In genomic region chr3:172938788-172939187, GRCh38 we compare ENCODE assay signal across 14 cellular contexts.
"Had no signal": no experiment of that assay in that cellular context is flagged by ENCODE, and none has a peak within 500 bp of the region (broad histone marks: within the 10 kb centered on the region; RNA-seq: fewer than 3 reads in every experiment).

No MANE protein-coding gene starts in this region.

- H3K27me3 ChIP-seq: brain microvascular endothelial cell, neutrophil, thyroid gland, vagina had no signal

- H3K4me3 ChIP-seq: thyroid gland, vagina had no signal

- H3K36me3 ChIP-seq: brain microvascular endothelial cell, neutrophil, thyroid gland, vagina had no signal

- H3K27ac ChIP-seq: brain microvascular endothelial cell, neutrophil, thyroid gland, vagina had no signal

- H3K4me1 ChIP-seq: thyroid gland, vagina had no signal

- H3K9me3 ChIP-seq: neutrophil, thyroid gland, vagina had no signal

- DNase-seq: activated CD4-positive, alpha-beta T cell treated with anti-CD3 and anti-CD28 coated beads, Interleukin-2, amount 50 U/mL, for 1 hour; activated CD4-positive, CD25-positive, alpha-beta regulatory T cell; activated naive CD8-positive, alpha-beta T cell treated with anti-CD3 and anti-CD28 coated beads for 36 hours; amygdala; brain microvascular endothelial cell; cerebellar nuclear complex; hippocampal formation; midbrain; retina; stimulated activated CD4-positive, alpha-beta T cell treated with anti-CD3 and anti-CD28 coated beads, Interleukin-2, amount 100 ng/mL, for 48 hours; thyroid gland had no signal

- ATAC-seq: stimulated activated memory B cell treated with anti-CD40 and anti-IgM and Interleukin-4, amounts not matched to agents 10 μg/mL and 1 μg/mL and 100 μg/mL, for 72 hours had no signal
